In the genomic region with DNA sequence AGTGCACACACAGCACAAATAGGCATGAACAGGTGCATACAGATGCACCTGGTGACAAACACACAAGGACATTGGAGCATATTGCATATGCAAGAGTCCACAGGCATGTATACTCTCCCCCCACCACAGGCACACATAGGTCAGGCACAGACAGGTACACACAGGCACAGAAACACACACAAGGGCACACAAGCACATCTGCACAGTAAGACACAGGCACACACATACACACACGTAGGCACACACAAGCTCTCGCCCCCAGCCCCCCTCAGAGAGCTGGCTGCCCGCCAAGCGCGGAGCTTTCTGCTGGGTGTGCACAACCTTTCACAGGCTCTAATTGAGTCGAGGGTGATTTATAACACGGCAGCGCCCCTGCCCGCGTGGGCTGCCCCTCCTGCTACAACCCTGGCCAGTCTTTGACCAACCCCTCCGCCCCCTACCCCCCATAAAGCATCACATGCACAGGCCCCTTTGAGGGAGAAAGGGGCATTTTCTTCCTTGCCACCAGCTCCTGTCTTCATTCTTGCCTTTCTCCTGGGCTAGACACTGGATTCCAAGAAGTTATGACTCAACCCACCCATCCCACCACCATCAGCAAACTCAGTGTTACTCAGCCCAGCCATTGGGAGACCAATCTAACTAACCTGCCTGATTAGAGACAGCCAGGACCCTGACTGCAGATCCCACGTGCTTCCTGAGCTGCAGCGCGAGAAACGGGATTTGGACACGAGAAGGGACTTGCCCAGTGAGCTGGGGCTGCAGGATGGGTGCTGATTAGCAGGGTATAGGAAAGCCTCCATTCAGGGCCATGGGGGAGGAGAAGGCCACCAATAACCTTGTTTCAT, we compare ENCODE assay signal across 13 cellular contexts. TPM values are rescaled to one million over a fixed set of nuclear protein-coding genes. Genes with fewer than 3 reads are reported as not detected.
DNase-seq lines count a peak whose midpoint lies in the region; ATAC-seq, FAIRE-seq and TF ChIP-seq lines count a peak whose summit lies in the region.
"Had no signal": no experiment of that assay in that cellular context is flagged by ENCODE, and none has a peak within 500 bp of the region (broad histone marks: within the 10 kb centered on the region; RNA-seq: fewer than 3 reads in every experiment).

No MANE protein-coding gene starts in this region.

- no peak for FAIRE-seq in HTR-8/SVneo (lab: Jason Lieb, UNC)
- FAIRE-seq: endothelial cell of umbilical vein, GM18507 had no signal

- DNase-seq in activated CD4-positive, alpha-beta T cell treated with anti-CD3 and anti-CD28 coated beads for 48 hours: peak; percentile 40
- no peak for DNase-seq in activated CD4-positive, alpha-beta T cell treated with anti-CD3 and anti-CD28 coated beads, Interleukin-2, amount 10 ng/mL, durations not matched to agents 24 days and 14 days
- DNase-seq in HTR-8/SVneo (ENCODE audit: insufficient read length, low spot score): peak; percentile 51
- DNase-seq in WTC11 (ENCODE audit: low spot score): no peak
- DNase-seq in neural crest cell (ENCODE audit: low read depth, low spot score): no peak
- no peak for DNase-seq in SKM-1 treated with dmso at 0.1 percent for 144 hours (lab: John Stamatoyannopoulos, UW; ENCODE audit: unreplicated experiment)
- DNase-seq in UCSD-AML1 (lab: John Stamatoyannopoulos, UW; ENCODE audit: unreplicated experiment): no peak
- DNase-seq: AML-193, uterus had no signal

- TF ChIP-seq CTCF in WTC11 (IDR thresholded peaks at IDR 0.05) (no peak), neural crest cell (conservative IDR thresholded peaks at IDR 0.05) (no peak)

- peaks cover 2% of the 10 kb centered on the region for H3K36me3 Mint-ChIP-seq in activated CD4-positive, alpha-beta T cell treated with anti-CD3 and anti-CD28 coated beads, Interleukin-2, amount 10 ng/mL, durations not matched to agents 24 days and 14 days (ENCODE audit: low read depth)
- H3K36me3 Mint-ChIP-seq in WTC11 (no peaks in the 10 kb centered on the region), neural crest cell (ENCODE audit: low read depth) (no peaks in the 10 kb centered on the region)

- H3K27ac Mint-ChIP-seq in activated CD4-positive, alpha-beta T cell treated with anti-CD3 and anti-CD28 coated beads, Interleukin-2, amount 10 ng/mL, durations not matched to agents 24 days and 14 days: no peak overlapping the region
- H3K27ac Mint-ChIP-seq in WTC11: no peak overlapping the region
- H3K27ac Mint-ChIP-seq in neural crest cell (ENCODE audit: unreplicated experiment): peak overlapping the region; percentile 59
- H3K27ac Mint-ChIP-seq: T-helper 2 cell treated with Interferon-gamma antibody and Interleukin-4, amounts not matched to agents 5 μg/mL and 100 μg/mL, for 36 hours had no signal

- peaks cover 54% of the 10 kb centered on the region for H3K27me3 Mint-ChIP-seq in activated CD4-positive, alpha-beta T cell treated with anti-CD3 and anti-CD28 coated beads, Interleukin-2, amount 10 ng/mL, durations not matched to agents 24 days and 14 days
- H3K27me3 Mint-ChIP-seq in WTC11 (ENCODE audit: low read depth) (peaks cover 100% of the 10 kb centered on the region), neural crest cell (ENCODE audit: low read depth) (peaks cover 60% of the 10 kb centered on the region)

- intact Hi-C loops in activated CD4-positive, alpha-beta T cell treated with anti-CD3 and anti-CD28 coated beads, Interleukin-2, amount 10 ng/mL, durations not matched to agents 24 days and 14 days (cut with micrococcal nuclease): no loop called here

- no peak overlapping the region for H3K4me3 Mint-ChIP-seq in activated CD4-positive, alpha-beta T cell treated with anti-CD3 and anti-CD28 coated beads, Interleukin-2, amount 10 ng/mL, durations not matched to agents 24 days and 14 days
- H3K4me3 Mint-ChIP-seq in WTC11 (no peak overlapping the region), neural crest cell (peak overlapping the region; percentile 10)
- H3K4me3 Mint-ChIP-seq: T-helper 2 cell treated with Interferon-gamma antibody and Interleukin-4, amounts not matched to agents 5 μg/mL and 100 μg/mL, for 36 hours had no signal

- H3K4me1 Mint-ChIP-seq in activated CD4-positive, alpha-beta T cell treated with anti-CD3 and anti-CD28 coated beads, Interleukin-2, amount 10 ng/mL, durations not matched to agents 24 days and 14 days: peaks cover 30% of the 10 kb centered on the region
- H3K4me1 Mint-ChIP-seq in WTC11: peaks cover 31% of the 10 kb centered on the region
- H3K4me1 Mint-ChIP-seq in neural crest cell: peaks cover 59% of the 10 kb centered on the region

- no peaks in the 10 kb centered on the region for H3K9me3 Mint-ChIP-seq in activated CD4-positive, alpha-beta T cell treated with anti-CD3 and anti-CD28 coated beads, Interleukin-2, amount 10 ng/mL, durations not matched to agents 24 days and 14 days
- no peaks in the 10 kb centered on the region for H3K9me3 Mint-ChIP-seq in WTC11
- H3K9me3 Mint-ChIP-seq in neural crest cell: no peaks in the 10 kb centered on the region
- H3K9me3 Mint-ChIP-seq: T-helper 2 cell treated with Interferon-gamma antibody and Interleukin-4, amounts not matched to agents 5 μg/mL and 100 μg/mL, for 36 hours had no signal

- POLR2A ChIA-PET in WTC11 (lab: Charles Lee): interaction anchor here (1.0 kb wide), 1 partner anchor 43 kb away, joined by 3 read pairs; no protein-coding TSS in a partner anchor

- ATAC-seq in WTC11 (no peak), HG03442 (IDR thresholded peaks at IDR 0.05; ENCODE audit: unreplicated experiment) (no peak)

- CTCF ChIA-PET in WTC11 (lab: Charles Lee): interaction anchor here (1.0 to 3.8 kb wide), 4 partner anchors 13 to 119 kb away, joined by 3 to 40 read pairs (median 7); no protein-coding TSS in a partner anchor

TF ChIP-seq in WTC11, 78 proteins besides CTCF, POLR2A, EP300 and RAD21:
- TF ChIP-seq, protein P1, sequence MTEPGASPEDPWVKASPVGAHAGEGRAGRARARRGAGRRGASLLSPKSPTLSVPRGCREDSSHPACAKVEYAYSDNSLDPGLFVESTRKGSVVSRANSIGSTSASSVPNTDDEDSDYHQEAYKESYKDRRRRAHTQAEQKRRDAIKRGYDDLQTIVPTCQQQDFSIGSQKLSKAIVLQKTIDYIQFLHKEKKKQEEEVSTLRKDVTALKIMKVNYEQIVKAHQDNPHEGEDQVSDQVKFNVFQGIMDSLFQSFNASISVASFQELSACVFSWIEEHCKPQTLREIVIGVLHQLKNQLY (CRISPR knock-in tag; IDR thresholded peaks at IDR 0.05): no peak
- TF ChIP-seq ZNF263 (CRISPR knock-in tag; IDR thresholded peaks at IDR 0.05; ENCODE audit: low read depth) (no peak), ZNF219 (CRISPR knock-in tag; IDR thresholded peaks at IDR 0.05; ENCODE audit: borderline replicate concordance) (no peak), NFATC4 (CRISPR knock-in tag; IDR thresholded peaks at IDR 0.05) (no peak), TCF7 (CRISPR knock-in tag; IDR thresholded peaks at IDR 0.05; ENCODE audit: low read depth) (0 out of 2 replicates have a peak, but pooled peaks have one; percentile 44)
TF ChIP-seq in WTC11: peak in this region for 1.

RNA-seq across cellular contexts. Expression of a gene that starts 42.9 kb away (rescaled TPM):
- not detected in 2 replicates for total RNA-seq in activated CD4-positive, alpha-beta T cell treated with anti-CD3 and anti-CD28 coated beads, Interleukin-2, amount 10 ng/mL, durations not matched to agents 24 days and 14 days
- total RNA-seq in WTC11 (2021) (0.55 to 0.57 TPM (median 0.57 TPM) in 3 replicates), neural crest cell (0.66 and 0.68 TPM in 2 replicates)
- total RNA-seq: endothelial cell of umbilical vein had no signal

Comparison
In these comparisons a context has a peak if more than half of its experiments do, and no peak if none do; other contexts are left out.
1. DNase-seq: peak in activated CD4-positive, alpha-beta T cell treated with anti-CD3 and anti-CD28 coated beads for 48 hours (single experiment) and HTR-8/SVneo (single experiment); none in activated CD4-positive, alpha-beta T cell treated with anti-CD3 and anti-CD28 coated beads, Interleukin-2, amount 10 ng/mL, durations not matched to agents 24 days and 14 days (single experiment), WTC11 (single experiment), neural crest cell (single experiment), SKM-1 treated with dmso at 0.1 percent for 144 hours (single experiment) and UCSD-AML1 (single experiment).